In the genomic region with DNA sequence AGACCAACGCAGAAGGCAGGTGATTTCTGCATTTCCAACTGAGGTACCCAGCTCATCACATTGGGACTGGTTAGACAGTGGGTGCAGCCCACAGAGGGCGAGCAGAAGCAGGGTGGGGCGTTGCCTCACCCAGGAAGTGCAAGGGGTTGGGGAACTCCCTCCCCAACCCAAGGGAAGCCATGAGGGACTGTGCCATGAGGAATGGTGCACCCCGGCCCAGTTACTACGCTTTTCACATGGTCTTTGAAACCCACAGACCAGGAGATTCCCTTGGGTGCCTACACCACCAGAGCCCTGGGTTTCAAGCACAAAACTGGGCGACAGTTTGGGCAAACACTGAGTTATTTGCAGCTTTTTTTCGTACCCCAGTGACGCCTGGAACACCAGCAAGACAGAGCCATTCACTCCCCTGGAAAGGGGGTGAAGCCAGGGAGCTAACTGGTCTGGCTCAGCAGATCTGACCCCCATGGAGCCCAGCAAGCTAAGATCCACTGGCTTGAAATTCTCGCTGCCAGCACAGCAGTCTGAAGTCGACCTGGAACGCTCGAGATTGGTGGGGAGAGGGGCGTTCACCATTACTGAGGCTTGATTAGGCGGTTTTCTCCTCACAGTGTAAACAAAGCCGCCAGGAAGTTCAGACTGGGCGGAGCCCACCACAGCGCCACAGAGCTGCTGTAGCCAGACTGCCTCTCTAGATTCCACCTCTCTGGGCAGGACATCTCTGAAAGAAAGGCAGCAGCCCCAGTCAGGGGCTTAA, we compare ENCODE assay signal across 1 cellular context.
TF ChIP-seq lines count a peak whose summit lies in the region.

No MANE protein-coding gene starts in this region.

TF ChIP-seq in K562, 482 proteins besides CTCF, POLR2A, EP300 and RAD21 (continued from another document):
- TF ChIP-seq MGA (IDR thresholded peaks at IDR 0.05) (peak; percentile 25; the same call in 1 of the 2 replicates), NR1H2 (CRISPR knock-in tag; IDR thresholded peaks at IDR 0.05) (0 out of 2 replicates have a peak, but pooled peaks have one; percentile 31), TRIM24 (IDR thresholded peaks at IDR 0.05) (peak in 1 of 2 experiments; percentile 26; a peak in 1 of 4 replicates), NCOR1 (IDR thresholded peaks at IDR 0.05) (peak; percentile 59), MNT (conservative IDR thresholded peaks at IDR 0.05) (peak in 1 of 2 experiments; percentile 47; a peak in 1 of 4 replicates), CBFA2T3 (IDR thresholded peaks at IDR 0.05) (peak; percentile 70), RBFOX2 (IDR thresholded peaks at IDR 0.05; ENCODE audit: low read depth, low read length) (peak; percentile 42; the same call in 1 of the 2 replicates), CBFA2T2 (conservative IDR thresholded peaks at IDR 0.05) (peak; percentile 64), ZBTB7A (IDR thresholded peaks at IDR 0.05; ENCODE audit: borderline replicate concordance, control insufficient read depth, low read depth, low read length) (peak; percentile 33; the same call in 1 of the 2 replicates), L3MBTL2 (IDR thresholded peaks at IDR 0.05) (peak; percentile 31; the same call in 1 of the 2 replicates), TCF3 (CRISPR knock-in tag; IDR thresholded peaks at IDR 0.05) (peak; percentile 57)
